18 cellular contexts compared by ENCODE assay signal in genomic region chr4:31083451-31083850, GRCh38.
DNase-seq lines count a peak whose midpoint lies in the region; ATAC-seq and TF ChIP-seq lines count a peak whose summit lies in the region.
"Had no signal": no experiment of that assay in that cellular context is flagged by ENCODE, and none has a peak within 500 bp of the region (broad histone marks: within the 10 kb centered on the region; RNA-seq: fewer than 3 reads in every experiment).

No MANE protein-coding gene starts in this region.

- intact Hi-C loops in HCT116 (cut with micrococcal nuclease) (no loop called here), esophagus muscularis mucosa (cut with DNase I) (no loop called here)

- H3K79me2 ChIP-seq in HCT116 (ENCODE audit: insufficient read depth, low read length), result peaks cover 60% of the 10 kb centered on the region
- no peaks in the 10 kb centered on the region for H3K79me2 ChIP-seq in smooth muscle cell (ENCODE audit: low read depth)

- CTCF ChIA-PET in HCT116 (lab: Charles Lee), result interaction anchor here (1.1 to 1.6 kb wide), 2 partner anchors 12 to 38 kb away, joined by 3 read pairs; no protein-coding TSS in a partner anchor

- H3K4me2 ChIP-seq in HCT116 (ENCODE audit: low read length) (peak overlapping the region; percentile 71), smooth muscle cell (peak overlapping the region; percentile 56)
- H3K4me2 ChIP-seq: GM23338, KMS-11 had no signal

- TF ChIP-seq POLR2A in HCT116 (IDR thresholded peaks at IDR 0.05; ENCODE audit: borderline replicate concordance, extremely low read depth, insufficient read depth, insufficient read length) (no peak), esophagus muscularis mucosa (IDR thresholded peaks at IDR 0.05; ENCODE audit: low read depth) (no peak)

- no TSS peak for BruUV-seq in HCT116 (replicated peaks; lab: Mats Ljungman, UMichigan)

- TF ChIP-seq RAD21 in HCT116 (IDR thresholded peaks at IDR 0.05; ENCODE audit: low read depth), result no peak

- peaks cover 0 to 16% of the 10 kb centered on the region in 2 experiments; a peak in 2 of 4 replicates for H3K36me3 ChIP-seq in HCT116 (ENCODE audit: control insufficient read depth in 1 of 2, insufficient read depth in 2 of 2, low read length in 2 of 2)
- no peaks in the 10 kb centered on the region for H3K36me3 ChIP-seq in smooth muscle cell (ENCODE audit: low read depth)
- no peaks in the 10 kb centered on the region for H3K36me3 ChIP-seq in esophagus muscularis mucosa

- ATAC-seq in HCT116 (no peak), HG02973 (IDR thresholded peaks at IDR 0.05; ENCODE audit: unreplicated experiment) (no peak), HG03378 (IDR thresholded peaks at IDR 0.05; ENCODE audit: unreplicated experiment) (no peak)
- ATAC-seq: GM23338 had no signal

- POLR2A ChIA-PET in HCT116 (lab: Charles Lee), result interaction anchor here (1.1 kb wide), 1 partner anchor 262 kb away, joined by 3 read pairs; no protein-coding TSS in a partner anchor

- H2AFZ ChIP-seq in HCT116 (ENCODE audit: low read depth, low read length, poor library complexity, severe bottlenecking) (no peak overlapping the region), smooth muscle cell (ENCODE audit: low read depth) (no peak overlapping the region)
- H2AFZ ChIP-seq: GM23338 had no signal

- no peaks in the 10 kb centered on the region for H4K20me1 ChIP-seq in HCT116 (ENCODE audit: insufficient read depth)
- H4K20me1 ChIP-seq in smooth muscle cell (ENCODE audit: low read depth), result no peaks in the 10 kb centered on the region

- H3K4me3 ChIP-seq in HCT116 (replicated peaks in 1 of 2; ENCODE audit: low read depth in 1 of 2, low read length in 2 of 2) (no peak overlapping the region), smooth muscle cell (no peak overlapping the region), esophagus muscularis mucosa (no peak overlapping the region)
- H3K4me3 ChIP-seq: GM23338 had no signal

- TF ChIP-seq EP300 in esophagus muscularis mucosa (IDR thresholded peaks at IDR 0.05), result no peak

- H3K27ac ChIP-seq in HCT116 (ENCODE audit: low read depth, low read length) (peak overlapping the region; percentile 96), smooth muscle cell (ENCODE audit: low read depth) (peak overlapping the region; percentile 9), esophagus muscularis mucosa (replicated peaks in 1 of 4) (no peak overlapping the region)
- H3K27ac ChIP-seq: C4-2B, HL-60, KMS-11 had no signal

- DNase-seq in D341Med (ENCODE audit: low spot score), result peak; percentile 27
- no peak for DNase-seq in HCT116 (ENCODE audit: low read depth, low spot score)
- DNase-seq in amniotic epithelial cell (ENCODE audit: low read depth), result peak; percentile 80
- DNase-seq in smooth muscle cell (lab: John Stamatoyannopoulos, UW; ENCODE audit: unreplicated experiment), result no peak
- no peak for DNase-seq in esophagus muscularis mucosa (ENCODE audit: extremely low spot score)
- DNase-seq in GDM1 (lab: John Stamatoyannopoulos, UW), result no peak
- DNase-seq: AML-193; Caco-2; CD4-positive, alpha-beta T cell; DMS79 treated with DMSO at 0.1 percent for 48 hours; HCEC 1CT; HFFc6 had no signal

- H3K9ac ChIP-seq in HCT116 (ENCODE audit: low read length) (peak overlapping the region; percentile 19; the same call in 1 of the 2 replicates), smooth muscle cell (ENCODE audit: low read depth) (no peak overlapping the region)
- H3K9ac ChIP-seq: KMS-11 had no signal

- H3K9me3 ChIP-seq in HCT116 (ENCODE audit: control insufficient read depth in 1 of 2, insufficient read depth in 1 of 2, low read depth in 1 of 2, low read length in 2 of 2) (no peaks in the 10 kb centered on the region), smooth muscle cell (replicated peaks; ENCODE audit: low read depth) (no peaks in the 10 kb centered on the region), esophagus muscularis mucosa (no peaks in the 10 kb centered on the region)
- H3K9me3 ChIP-seq: Caco-2 had no signal

- H3K9me2 ChIP-seq in HCT116 (ENCODE audit: insufficient read depth), result no peaks in the 10 kb centered on the region

- peaks cover 4% of the 10 kb centered on the region for H3F3A ChIP-seq in smooth muscle cell (ENCODE audit: low read depth)

- H3K27me3 ChIP-seq in HCT116 (ENCODE audit: insufficient read depth, low read length) (no peaks in the 10 kb centered on the region), smooth muscle cell (ENCODE audit: low read depth) (no peaks in the 10 kb centered on the region), esophagus muscularis mucosa (no peaks in the 10 kb centered on the region)

- H3K4me1 ChIP-seq in HCT116 (ENCODE audit: control insufficient read depth in 1 of 2, insufficient read depth in 2 of 2, low read length in 2 of 2), result peaks cover 62 to 79% of the 10 kb centered on the region in 2 experiments
- peaks cover 13% of the 10 kb centered on the region for H3K4me1 ChIP-seq in smooth muscle cell (ENCODE audit: low read depth)
- peaks cover 6 to 35% (median 19%) of the 10 kb centered on the region in 4 donors for H3K4me1 ChIP-seq in esophagus muscularis mucosa

- RAD21 ChIA-PET in HCT116 (lab: Charles Lee; ENCODE audit: low non-redundant PET in 1 of 2, low total read pairs in 2 of 2, uncharacterized antibody in 2 of 2, unreplicated experiment in 2 of 2), result no interaction called here

- WGBS in smooth muscle cell (ENCODE audit: low lambda C conversion rate), result 3% methylated on average over 3 of the region's 3 CpGs
- WGBS in esophagus muscularis mucosa, result 32% methylated on average over 3 of the region's 3 CpGs

- no peak for TF ChIP-seq CTCF in HCT116 (IDR thresholded peaks at IDR 0.05 in 2 of 3, conservative IDR thresholded peaks at IDR 0.05 in 1 of 3; ENCODE audit: borderline replicate concordance in 1 of 3, insufficient read depth in 1 of 3, low read depth in 2 of 3, low read length in 2 of 3)
- TF ChIP-seq CTCF in smooth muscle cell (IDR thresholded peaks at IDR 0.05; ENCODE audit: borderline replicate concordance, insufficient read depth, poor library complexity, severe bottlenecking), result no peak
- no peak for TF ChIP-seq CTCF in esophagus muscularis mucosa (IDR thresholded peaks at IDR 0.05)

TF ChIP-seq in HCT116, 20 proteins besides CTCF, POLR2A, EP300 and RAD21 (continues in another document):
- TF ChIP-seq, protein P1, sequence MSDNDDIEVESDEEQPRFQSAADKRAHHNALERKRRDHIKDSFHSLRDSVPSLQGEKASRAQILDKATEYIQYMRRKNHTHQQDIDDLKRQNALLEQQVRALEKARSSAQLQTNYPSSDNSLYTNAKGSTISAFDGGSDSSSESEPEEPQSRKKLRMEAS (IDR thresholded peaks at IDR 0.05), result no peak
- TF ChIP-seq SIN3A (IDR thresholded peaks at IDR 0.05; ENCODE audit: low read depth) (no peak), SP1 (IDR thresholded peaks at IDR 0.05; ENCODE audit: low read depth) (no peak), TCF7L2 (IDR thresholded peaks at IDR 0.05; ENCODE audit: borderline replicate concordance, extremely low read depth, insufficient read depth, insufficient read length) (no peak), SRF (IDR thresholded peaks at IDR 0.05; ENCODE audit: low read depth) (no peak), FOSL1 (IDR thresholded peaks at IDR 0.05; ENCODE audit: low read depth) (no peak), ZNF274 (IDR thresholded peaks at IDR 0.05; ENCODE audit: low read depth, low read length) (no peak), ZFX (IDR thresholded peaks at IDR 0.05) (no peak), CBX3 (IDR thresholded peaks at IDR 0.05; ENCODE audit: low read depth) (no peak), POLR2AphosphoS5 (IDR thresholded peaks at IDR 0.05; ENCODE audit: low read depth, low read length) (no peak), REST (IDR thresholded peaks at IDR 0.05; ENCODE audit: low read depth) (no peak), EZH2 (IDR thresholded peaks at IDR 0.05) (no peak), EGR1 (IDR thresholded peaks at IDR 0.05; ENCODE audit: low read depth) (no peak), ZBTB33 (IDR thresholded peaks at IDR 0.05; ENCODE audit: extremely low read depth, insufficient replicate concordance, low read length) (no peak), ELF1 (IDR thresholded peaks at IDR 0.05; ENCODE audit: borderline replicate concordance, low read depth) (no peak)

Comparison
In these comparisons a context has a peak if more than half of its experiments do, and no peak if none do; other contexts are left out.
1. DNase-seq: peak in D341Med (single experiment) and amniotic epithelial cell (single experiment); none in HCT116 (single experiment), smooth muscle cell (single experiment), esophagus muscularis mucosa (single experiment) and GDM1 (single experiment).
2. H3K27ac ChIP-seq: peak in HCT116 (single experiment) and smooth muscle cell (single experiment); none in esophagus muscularis mucosa (0 of 4).